Comparison of ENCODE assay signal across 31 cellular contexts in genomic region chr21:41357546-41357945, GRCh38. TPM values are rescaled to one million over a fixed set of nuclear protein-coding genes. Genes with fewer than 3 reads are reported as not detected.
"Had no signal": no experiment of that assay in that cellular context is flagged by ENCODE, and none has a peak within 500 bp of the region (broad histone marks: within the 10 kb centered on the region; RNA-seq: fewer than 3 reads in every experiment).

No MANE protein-coding gene starts in this region.

- ATAC-seq: activated T-cell treated with anti-CD3 and anti-CD28 coated beads, Interleukin-2, amount 50 U/mL, for 72 hours; body of pancreas; esophagus mucosa; pancreas; sciatic nerve; stimulated activated naive CD8-positive, alpha-beta T cell treated with anti-CD3 and anti-CD28 coated beads, Interleukin-15, Interleukin-2, amounts not matched to agents 100 U/mL and 50 U/mL, for 24 hours had no signal

- H3K36me3 ChIP-seq: adrenal gland, left ventricle myocardium inferior, neutrophil, prostate gland, transverse colon, uterus had no signal

- H3K9me3 ChIP-seq: adrenal gland, body of pancreas, left ventricle myocardium inferior, neutrophil, pancreas, prostate gland, testis, transverse colon, uterus had no signal

- H3K27ac Mint-ChIP-seq: activated CD4-positive, alpha-beta memory T cell treated with anti-CD3 and anti-CD28 coated beads for 36 hours; activated naive CD8-positive, alpha-beta T cell treated with anti-CD3 and anti-CD28 coated beads for 36 hours; activated T-cell treated with anti-CD3 and anti-CD28 coated beads, Interleukin-2, amount 50 U/mL, for 72 hours; mesothelial cell of epicardium; nephron progenitor cell had no signal

- H3K27me3 ChIP-seq: adrenal gland, body of pancreas, neutrophil, pancreas, testis, transverse colon, uterus had no signal

- H3K27me3 Mint-ChIP-seq: activated CD4-positive, alpha-beta memory T cell treated with anti-CD3 and anti-CD28 coated beads for 36 hours; activated naive CD8-positive, alpha-beta T cell treated with anti-CD3 and anti-CD28 coated beads for 36 hours; naive B cell had no signal

- H3K36me3 Mint-ChIP-seq: activated CD4-positive, alpha-beta memory T cell treated with anti-CD3 and anti-CD28 coated beads for 36 hours; activated naive CD8-positive, alpha-beta T cell treated with anti-CD3 and anti-CD28 coated beads for 36 hours; mesothelial cell of epicardium; naive B cell had no signal

- DNase-seq: activated CD4-positive, alpha-beta memory T cell treated with anti-CD3 and anti-CD28 coated beads for 36 hours; activated naive CD4-positive, alpha-beta T cell; activated naive CD8-positive, alpha-beta T cell treated with anti-CD3 and anti-CD28 coated beads for 36 hours; activated T-cell treated with anti-CD3 and anti-CD28 coated beads for 4 hours; activated T-cell treated with anti-CD3 and anti-CD28 coated beads, Interleukin-2, amount 50 U/mL, for 72 hours; adrenal gland; cortex of kidney; foreskin fibroblast; hippocampal formation; kidney glomerular epithelial cell; left ventricle myocardium inferior; naive B cell; nephron progenitor cell; retina; stimulated activated CD4-positive, alpha-beta T cell treated with anti-CD3 and anti-CD28 coated beads, Interleukin-12 subunit alpha, Interleukin-12 subunit beta, amount 100 ng/mL, for 4 hours; stimulated activated CD4-positive, alpha-beta T cell treated with anti-CD3 and anti-CD28 coated beads, Interleukin-4, amount 100 ng/mL, for 1 hour; stimulated activated naive CD8-positive, alpha-beta T cell treated with anti-CD3 and anti-CD28 coated beads, Interleukin-15, Interleukin-2, amounts not matched to agents 100 U/mL and 50 U/mL, for 24 hours; T-helper 2 cell; testis; transverse colon; uterus had no signal

- H3K4me1 ChIP-seq: adrenal gland, pancreas, prostate gland, testis, uterus had no signal

- H3K27ac ChIP-seq: adrenal gland, body of pancreas, left ventricle myocardium inferior, neutrophil, pancreas, prostate gland, skin epidermis, testis, transverse colon, uterus had no signal

- H3K4me3 ChIP-seq: adrenal gland, body of pancreas, left ventricle myocardium inferior, pancreas, prostate gland, skin epidermis, testis, transverse colon, uterus had no signal

- H3K9me3 Mint-ChIP-seq: activated CD4-positive, alpha-beta memory T cell treated with anti-CD3 and anti-CD28 coated beads for 36 hours; activated naive CD8-positive, alpha-beta T cell treated with anti-CD3 and anti-CD28 coated beads for 36 hours; mesothelial cell of epicardium; nephron progenitor cell had no signal

- H3K4me1 Mint-ChIP-seq: mesothelial cell of epicardium had no signal

- H3K4me3 Mint-ChIP-seq: activated CD4-positive, alpha-beta memory T cell treated with anti-CD3 and anti-CD28 coated beads for 36 hours; activated naive CD8-positive, alpha-beta T cell treated with anti-CD3 and anti-CD28 coated beads for 36 hours; activated T-cell treated with anti-CD3 and anti-CD28 coated beads, Interleukin-2, amount 50 U/mL, for 72 hours; mesothelial cell of epicardium; nephron progenitor cell had no signal

RNA-seq across cellular contexts. Expression of gene FAM3B, which starts 40.9 kb away (rescaled TPM):
- total RNA-seq: activated CD4-positive, alpha-beta memory T cell treated with anti-CD3 and anti-CD28 coated beads for 36 hours; activated naive CD8-positive, alpha-beta T cell treated with anti-CD3 and anti-CD28 coated beads for 36 hours; activated T-cell treated with anti-CD3 and anti-CD28 coated beads, Interleukin-2, amount 50 U/mL, for 72 hours; cerebellum; left ventricle myocardium inferior; lung microvascular endothelial cell had no signal
